Comparison of ENCODE assay signal across 9 cellular contexts in genomic region chr19:47790398-47790814, GRCh38. TPM values are rescaled to one million over a fixed set of nuclear protein-coding genes. Genes with fewer than 3 reads are reported as not detected.
DNase-seq lines count a peak whose midpoint lies in the region; ATAC-seq and TF ChIP-seq lines count a peak whose summit lies in the region.
"Had no signal": no experiment of that assay in that cellular context is flagged by ENCODE, and none has a peak within 500 bp of the region (broad histone marks: within the 10 kb centered on the region; RNA-seq: fewer than 3 reads in every experiment).

No MANE protein-coding gene starts in this region.

- H3K27ac ChIP-seq in SU-DHL-6 (ENCODE audit: low read depth, low read length), result no peak overlapping the region
- H3K27ac ChIP-seq in heart right ventricle, result no peak overlapping the region
- H3K27ac ChIP-seq in psoas muscle, result no peak overlapping the region

- no peaks in the 10 kb centered on the region for H3K36me3 Mint-ChIP-seq in activated naive CD8-positive, alpha-beta T cell treated with anti-CD3 and anti-CD28 coated beads, Interleukin-2, amount 10 ng/mL, durations not matched to agents 7 days and 5 days

- H3K9me3 Mint-ChIP-seq in activated naive CD8-positive, alpha-beta T cell treated with anti-CD3 and anti-CD28 coated beads, Interleukin-2, amount 10 ng/mL, durations not matched to agents 7 days and 5 days, result no peaks in the 10 kb centered on the region

- no peak overlapping the region for H3K27ac Mint-ChIP-seq in activated naive CD8-positive, alpha-beta T cell treated with anti-CD3 and anti-CD28 coated beads, Interleukin-2, amount 10 ng/mL, durations not matched to agents 7 days and 5 days

- no peaks in the 10 kb centered on the region for H3K79me2 ChIP-seq in SU-DHL-6 (ENCODE audit: insufficient read depth, low read length)

- DNase-seq in DMS 273 treated with DMSO at 0.1 percent for 48 hours (lab: John Stamatoyannopoulos, UW) (peak; percentile 38), heart right ventricle (peak; percentile 80 to 88), psoas muscle (peak; percentile 84 to 90)
- peak; percentile 59 for DNase-seq in Jurkat, Clone E6-1 (ENCODE audit: low read depth, low spot score)
- peak; percentile 84 for DNase-seq in activated naive CD8-positive, alpha-beta T cell treated with anti-CD3 and anti-CD28 coated beads, Interleukin-2, amount 10 ng/mL, durations not matched to agents 7 days and 5 days

- H3K4me1 Mint-ChIP-seq in activated naive CD8-positive, alpha-beta T cell treated with anti-CD3 and anti-CD28 coated beads, Interleukin-2, amount 10 ng/mL, durations not matched to agents 7 days and 5 days, result no peaks in the 10 kb centered on the region

- no peak overlapping the region for H3K9ac ChIP-seq in SU-DHL-6 (ENCODE audit: low read length)

- no peak overlapping the region for H2AFZ ChIP-seq in SU-DHL-6 (ENCODE audit: low read depth, low read length, severe bottlenecking)

- no peaks in the 10 kb centered on the region for H3F3A ChIP-seq in SU-DHL-6 (ENCODE audit: insufficient read depth)

- no peak overlapping the region for H3K4me3 Mint-ChIP-seq in activated naive CD8-positive, alpha-beta T cell treated with anti-CD3 and anti-CD28 coated beads, Interleukin-2, amount 10 ng/mL, durations not matched to agents 7 days and 5 days

- H3K4me1 ChIP-seq in heart right ventricle, result peaks cover 0 to 15% (median 0%) of the 10 kb centered on the region in 9 donors
- H3K4me1 ChIP-seq in psoas muscle, result peaks cover 12% of the 10 kb centered on the region

- 13 to 16% methylated on average over 10 of the region's 10 CpGs for WGBS in heart right ventricle, 2 donors
- 13 to 20% (median 14%) methylated on average over 10 of the region's 10 CpGs for WGBS in psoas muscle, 3 donors

- no peaks in the 10 kb centered on the region for H4K20me1 ChIP-seq in SU-DHL-6 (ENCODE audit: low read depth, low read length)

- H3K27me3 ChIP-seq in SU-DHL-6 (ENCODE audit: low read length) (no peaks in the 10 kb centered on the region), heart right ventricle (no peaks in the 10 kb centered on the region), psoas muscle (ENCODE audit: insufficient read depth in 3 of 3, low read length in 2 of 3) (no peaks in the 10 kb centered on the region)

- H3K4me3 ChIP-seq in Jurkat, Clone E6-1 (ENCODE audit: low read length), result no peak overlapping the region
- no peak overlapping the region for H3K4me3 ChIP-seq in SU-DHL-6 (ENCODE audit: insufficient read depth, low read length, poor library complexity, severe bottlenecking)
- no peak overlapping the region for H3K4me3 ChIP-seq in heart right ventricle
- no peak overlapping the region for H3K4me3 ChIP-seq in psoas muscle

- H3K36me3 ChIP-seq in SU-DHL-6 (ENCODE audit: low read length), result no peaks in the 10 kb centered on the region
- peaks cover 0 to 30% (median 12%) of the 10 kb centered on the region in 9 donors for H3K36me3 ChIP-seq in heart right ventricle
- H3K36me3 ChIP-seq in psoas muscle (ENCODE audit: insufficient read depth in 1 of 2, low read depth in 1 of 2), result peaks cover 0 to 12% of the 10 kb centered on the region in 2 donors

- no peaks in the 10 kb centered on the region for H3K9me3 ChIP-seq in SU-DHL-6 (ENCODE audit: insufficient read depth, low read length)
- H3K9me3 ChIP-seq in heart right ventricle, result peaks cover 0 to 8% (median 0%) of the 10 kb centered on the region in 11 donors
- H3K9me3 ChIP-seq in psoas muscle, result no peaks in the 10 kb centered on the region

- H3K9me2 ChIP-seq in SU-DHL-6 (replicated peaks; ENCODE audit: insufficient read depth, low read length), result no peaks in the 10 kb centered on the region

- intact Hi-C loops in heart right ventricle (cut with DNase I) (loop anchor here in 2 of 10 donors (5.0 to 10.0 kb wide), 2 partner anchors 74 to 78 kb away; partner anchors contain the start of gene EHD2 (in 1 of the 2)), psoas muscle (cut with DNase I) (loop anchor here in 1 of 2 donors (5.0 kb wide), 1 partner anchor 78 kb away; the partner anchor contains the start of gene EHD2)

- TF ChIP-seq CTCF in SU-DHL-6 (IDR thresholded peaks at IDR 0.05; ENCODE audit: insufficient read depth, low read length, poor library complexity, severe bottlenecking) (peak; percentile 98), heart right ventricle (IDR thresholded peaks at IDR 0.05) (peak; percentile 73 to 87 (median 84)), psoas muscle (IDR thresholded peaks at IDR 0.05) (peak; percentile 66)

- no peak overlapping the region for H3K4me2 ChIP-seq in SU-DHL-6 (ENCODE audit: low read depth, low read length, poor library complexity, severe bottlenecking)

- no peaks in the 10 kb centered on the region for H3K27me3 Mint-ChIP-seq in activated naive CD8-positive, alpha-beta T cell treated with anti-CD3 and anti-CD28 coated beads, Interleukin-2, amount 10 ng/mL, durations not matched to agents 7 days and 5 days

- POLR2A ChIA-PET in activated naive CD8-positive, alpha-beta T cell treated with anti-CD3 and anti-CD28 coated beads, Interleukin-2, amount 10 ng/mL, durations not matched to agents 7 days and 5 days (lab: Charles Lee), result no interaction called here

- ATAC-seq in activated naive CD8-positive, alpha-beta T cell treated with anti-CD3 and anti-CD28 coated beads, Interleukin-2, amount 10 ng/mL, durations not matched to agents 7 days and 5 days (ENCODE audit: low read depth), result peak; percentile 68
- ATAC-seq in heart right ventricle, result peak; percentile 40 to 81 (median 66)
- peak in 3 of 4 donors; percentile 32 to 42 (median 33) for ATAC-seq in psoas muscle
- ATAC-seq in HG03432 (IDR thresholded peaks at IDR 0.05; ENCODE audit: unreplicated experiment), result no peak
- ATAC-seq in GM18861 (IDR thresholded peaks at IDR 0.05; ENCODE audit: unreplicated experiment), result no peak

RNA-seq across cellular contexts. Expression of gene SELENOW, which starts 11.9 kb away (rescaled TPM):
- polyA plus RNA-seq in Jurkat, Clone E6-1 (2012; ENCODE audit: insufficient read depth, insufficient read length), result 337 TPM
- total RNA-seq in activated naive CD8-positive, alpha-beta T cell treated with anti-CD3 and anti-CD28 coated beads, Interleukin-2, amount 10 ng/mL, durations not matched to agents 7 days and 5 days, result 100 to 1,000 TPM; 116 to 120 TPM
- 1,000 to 10,000 TPM in 5 of 10 donors, 100 to 1,000 TPM in 5; 828 to 1,621 (median 1,009) TPM for total RNA-seq in heart right ventricle
- polyA plus RNA-seq in heart right ventricle, result 1,000 to 10,000 TPM in 1 of 2 donors, 100 to 1,000 TPM in 1; 711 to 1,774 TPM
- total RNA-seq in psoas muscle, result 100 to 1,000 TPM; 677 to 969 (median 733) TPM
- polyA plus RNA-seq in psoas muscle, result 1,000 to 10,000 TPM in 2 of 3 donors, 100 to 1,000 TPM in 1; 434 to 1,620 (median 1,372) TPM

RNA-seq across cellular contexts. Expression of gene TPRX1, which starts 13.9 kb away (rescaled TPM):
- not detected for polyA plus RNA-seq in Jurkat, Clone E6-1 (2012; ENCODE audit: insufficient read depth, insufficient read length)
- total RNA-seq in activated naive CD8-positive, alpha-beta T cell treated with anti-CD3 and anti-CD28 coated beads, Interleukin-2, amount 10 ng/mL, durations not matched to agents 7 days and 5 days, result not detected
- total RNA-seq in heart right ventricle (not detected), psoas muscle (not detected)
- polyA plus RNA-seq in heart right ventricle (not detected), psoas muscle (not detected)
- polyA plus RNA-seq: adipose tissue had no signal

RNA-seq across cellular contexts. Expression of gene CRX, which starts 31.3 kb away (rescaled TPM):
- not detected for polyA plus RNA-seq in Jurkat, Clone E6-1 (2012; ENCODE audit: insufficient read depth, insufficient read length)
- under 1 TPM in 1 of 2 experiments, not detected in 1; 0.06 TPM for total RNA-seq in activated naive CD8-positive, alpha-beta T cell treated with anti-CD3 and anti-CD28 coated beads, Interleukin-2, amount 10 ng/mL, durations not matched to agents 7 days and 5 days
- not detected for total RNA-seq in heart right ventricle
- polyA plus RNA-seq in heart right ventricle, result not detected
- not detected for total RNA-seq in psoas muscle
- polyA plus RNA-seq in psoas muscle, result under 1 TPM in 1 of 3 donors, not detected in 2; 0.01 TPM

RNA-seq across cellular contexts. Expression of gene NOP53, which starts 45.1 kb away (rescaled TPM):
- polyA plus RNA-seq in Jurkat, Clone E6-1 (2012; ENCODE audit: insufficient read depth, insufficient read length), result 629 TPM
- 100 to 1,000 TPM; 434 to 469 TPM for total RNA-seq in activated naive CD8-positive, alpha-beta T cell treated with anti-CD3 and anti-CD28 coated beads, Interleukin-2, amount 10 ng/mL, durations not matched to agents 7 days and 5 days
- total RNA-seq in heart right ventricle (100 to 1,000 TPM; 131 to 208 (median 177) TPM), psoas muscle (100 to 1,000 TPM in 3 of 4 donors, 10 to 100 TPM in 1; 96.3 to 166 (median 127) TPM)
- polyA plus RNA-seq in heart right ventricle (100 to 1,000 TPM; 210 to 256 TPM), psoas muscle (100 to 1,000 TPM; 247 to 268 (median 257) TPM)

Comparison
In these comparisons a context has a peak if more than half of its experiments do, and no peak if none do; other contexts are left out.
1. ATAC-seq: peak in activated naive CD8-positive, alpha-beta T cell treated with anti-CD3 and anti-CD28 coated beads, Interleukin-2, amount 10 ng/mL, durations not matched to agents 7 days and 5 days (single experiment), heart right ventricle (8 of 8) and psoas muscle (3 of 4); none in HG03432 (single experiment) and GM18861 (single experiment).
2. RNA of gene SELENOW, which starts 11.9 kb away (total RNA-seq): 828 to 1,621 TPM in heart right ventricle and 677 to 969 TPM in psoas muscle; 116 to 120 TPM in activated naive CD8-positive, alpha-beta T cell treated with anti-CD3 and anti-CD28 coated beads, Interleukin-2, amount 10 ng/mL, durations not matched to agents 7 days and 5 days; every median in the first group is over 4 times any median in the second.
3. Peak in every context shown above with its lines, with median percentiles within 50 percentile points of each other: DNase-seq and CTCF ChIP-seq.